ENCODE assay signal across 2 cellular contexts in the genomic region with DNA sequence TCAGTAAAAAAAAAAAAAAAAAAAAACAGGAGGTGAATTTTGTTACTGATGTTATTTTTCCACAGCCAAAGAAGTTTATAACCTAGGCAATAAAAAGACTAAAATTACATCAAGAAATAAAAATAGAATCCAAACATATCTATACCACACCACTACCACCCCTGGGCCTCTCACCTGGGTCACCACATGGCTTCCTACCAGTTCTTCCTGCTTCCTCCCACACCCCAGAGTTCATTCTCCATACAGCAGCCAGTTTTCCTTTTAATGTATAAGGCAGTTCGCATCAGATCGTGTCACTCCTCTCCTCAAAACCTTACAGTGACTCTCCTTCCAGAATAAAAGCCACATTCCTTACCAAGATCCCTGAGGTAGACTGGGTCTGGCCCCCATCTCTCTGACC.
TF ChIP-seq lines count a peak whose summit lies in the region.

No MANE protein-coding gene starts in this region.

TF ChIP-seq in A549, 52 proteins besides CTCF, POLR2A, EP300 and RAD21:
- no peak for TF ChIP-seq ZNF302 (CRISPR knock-in tag; IDR thresholded peaks at IDR 0.05)
- no peak for TF ChIP-seq SREBF2 (IDR thresholded peaks at IDR 0.05)
- no peak for TF ChIP-seq JUNB (IDR thresholded peaks at IDR 0.05)
- no peak for TF ChIP-seq CHD4 (IDR thresholded peaks at IDR 0.05; ENCODE audit: borderline replicate concordance)
- no peak for TF ChIP-seq BCL3 (IDR thresholded peaks at IDR 0.05)
- no peak for TF ChIP-seq ZC3H11A (IDR thresholded peaks at IDR 0.05)
- TF ChIP-seq ZFP36 (IDR thresholded peaks at IDR 0.05; ENCODE audit: borderline replicate concordance, partially characterized antibody): no peak
- no peak for TF ChIP-seq MAFK (IDR thresholded peaks at IDR 0.05; ENCODE audit: partially characterized antibody)
- TF ChIP-seq RFX5 (IDR thresholded peaks at IDR 0.05): no peak
- TF ChIP-seq RCOR1 (IDR thresholded peaks at IDR 0.05; ENCODE audit: low read depth, low read length): no peak

TF ChIP-seq in H1, 55 proteins besides CTCF, POLR2A, EP300 and RAD21:
- TF ChIP-seq TEAD4 (IDR thresholded peaks at IDR 0.05; ENCODE audit: low read depth, low read length) (no peak), TAF1 (IDR thresholded peaks at IDR 0.05; ENCODE audit: low read depth, low read length) (no peak), SP4 (IDR thresholded peaks at IDR 0.05; ENCODE audit: low read length) (no peak), SRF (IDR thresholded peaks at IDR 0.05; ENCODE audit: low read depth, low read length) (no peak), POLR2AphosphoS5 (IDR thresholded peaks at IDR 0.05; ENCODE audit: low read depth, low read length) (no peak), FOSL1 (IDR thresholded peaks at IDR 0.05; ENCODE audit: insufficient read depth, low read depth, low read length) (no peak), SIX5 (IDR thresholded peaks at IDR 0.05; ENCODE audit: low read depth, low read length) (no peak), CTBP2 (IDR thresholded peaks at IDR 0.05; ENCODE audit: borderline replicate concordance, insufficient read depth, insufficient read length, low read length) (no peak), GABPA (IDR thresholded peaks at IDR 0.05; ENCODE audit: borderline replicate concordance, insufficient read depth, low read length) (no peak), TBP (IDR thresholded peaks at IDR 0.05; ENCODE audit: low read depth, low read length) (no peak), CBX5 (IDR thresholded peaks at IDR 0.05; ENCODE audit: low read depth, low read length) (no peak), KDM4A (IDR thresholded peaks at IDR 0.05; ENCODE audit: low read depth, low read length, severe bottlenecking) (no peak), EZH2 (IDR thresholded peaks at IDR 0.05; ENCODE audit: low read depth, low read length, severe bottlenecking) (no peak), RXRA (IDR thresholded peaks at IDR 0.05; ENCODE audit: insufficient read depth, low read depth, low read length) (no peak), JUN (IDR thresholded peaks at IDR 0.05; ENCODE audit: low read depth, low read length) (no peak), USF2 (IDR thresholded peaks at IDR 0.05; ENCODE audit: low read length) (no peak)
- TF ChIP-seq, protein P1, sequence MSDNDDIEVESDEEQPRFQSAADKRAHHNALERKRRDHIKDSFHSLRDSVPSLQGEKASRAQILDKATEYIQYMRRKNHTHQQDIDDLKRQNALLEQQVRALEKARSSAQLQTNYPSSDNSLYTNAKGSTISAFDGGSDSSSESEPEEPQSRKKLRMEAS (IDR thresholded peaks at IDR 0.05): no peak
- TF ChIP-seq, protein P2, sequence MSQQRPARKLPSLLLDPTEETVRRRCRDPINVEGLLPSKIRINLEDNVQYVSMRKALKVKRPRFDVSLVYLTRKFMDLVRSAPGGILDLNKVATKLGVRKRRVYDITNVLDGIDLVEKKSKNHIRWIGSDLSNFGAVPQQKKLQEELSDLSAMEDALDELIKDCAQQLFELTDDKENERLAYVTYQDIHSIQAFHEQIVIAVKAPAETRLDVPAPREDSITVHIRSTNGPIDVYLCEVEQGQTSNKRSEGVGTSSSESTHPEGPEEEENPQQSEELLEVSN (IDR thresholded peaks at IDR 0.05): no peak
- TF ChIP-seq, protein P3, sequence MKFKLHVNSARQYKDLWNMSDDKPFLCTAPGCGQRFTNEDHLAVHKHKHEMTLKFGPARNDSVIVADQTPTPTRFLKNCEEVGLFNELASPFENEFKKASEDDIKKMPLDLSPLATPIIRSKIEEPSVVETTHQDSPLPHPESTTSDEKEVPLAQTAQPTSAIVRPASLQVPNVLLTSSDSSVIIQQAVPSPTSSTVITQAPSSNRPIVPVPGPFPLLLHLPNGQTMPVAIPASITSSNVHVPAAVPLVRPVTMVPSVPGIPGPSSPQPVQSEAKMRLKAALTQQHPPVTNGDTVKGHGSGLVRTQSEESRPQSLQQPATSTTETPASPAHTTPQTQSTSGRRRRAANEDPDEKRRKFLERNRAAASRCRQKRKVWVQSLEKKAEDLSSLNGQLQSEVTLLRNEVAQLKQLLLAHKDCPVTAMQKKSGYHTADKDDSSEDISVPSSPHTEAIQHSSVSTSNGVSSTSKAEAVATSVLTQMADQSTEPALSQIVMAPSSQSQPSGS (IDR thresholded peaks at IDR 0.05; ENCODE audit: low read length): no peak
